Comparison of ENCODE assay signal across 1 cellular context in genomic region chr7:131057015-131057518, GRCh38.
TF ChIP-seq lines count a peak whose summit lies in the region.

No MANE protein-coding gene starts in this region.

TF ChIP-seq in GM23338, 12 proteins besides CTCF, POLR2A, EP300 and RAD21 (continued from another document):
- TF ChIP-seq ETS1 (IDR thresholded peaks at IDR 0.05): no peak
